In genomic region chr19:1791879-1792278, GRCh38 we compare ENCODE assay signal across 20 cellular contexts. TPM values are rescaled to one million over a fixed set of nuclear protein-coding genes. Genes with fewer than 3 reads are reported as not detected.
DNase-seq lines count a peak whose midpoint lies in the region; ATAC-seq, FAIRE-seq and TF ChIP-seq lines count a peak whose summit lies in the region.
"Had no signal": no experiment of that assay in that cellular context is flagged by ENCODE, and none has a peak within 500 bp of the region (broad histone marks: within the 10 kb centered on the region; RNA-seq: fewer than 3 reads in every experiment).

No MANE protein-coding gene starts in this region.

- H3K36me3 ChIP-seq in BLaER1 (no peaks in the 10 kb centered on the region), MM.1S (replicated peaks; ENCODE audit: insufficient read depth, low read length) (no peaks in the 10 kb centered on the region), kidney (ENCODE audit: control insufficient read depth in 1 of 2, insufficient read depth in 2 of 2, low read length in 2 of 2) (no peaks in the 10 kb centered on the region), neuronal stem cell (replicated peaks in 1 of 2; ENCODE audit: control insufficient read depth in 2 of 2, insufficient read depth in 2 of 2, low read length in 2 of 2) (no peaks in the 10 kb centered on the region), upper lobe of left lung (no peaks in the 10 kb centered on the region)

- no peak overlapping the region for H2BK5ac ChIP-seq in neuronal stem cell (ENCODE audit: low read length)

- H3F3A ChIP-seq in MM.1S (ENCODE audit: insufficient read depth, low read length), result peaks cover 3% of the 10 kb centered on the region

- H3K4me2 ChIP-seq in BLaER1, result peak overlapping the region; percentile 57
- no peak overlapping the region for H3K4me2 ChIP-seq in MM.1S (ENCODE audit: low read depth, low read length)
- H3K4me2 ChIP-seq in neuronal stem cell (ENCODE audit: insufficient read depth, low read length, poor library complexity, severe bottlenecking), result no peak overlapping the region
- H3K4me2 ChIP-seq: A549 had no signal

- H2BK12ac ChIP-seq in neuronal stem cell (ENCODE audit: low read length), result no peak overlapping the region

- no peaks in the 10 kb centered on the region for H3K9me2 ChIP-seq in MM.1S (replicated peaks; ENCODE audit: insufficient read depth, low read length)

- peak overlapping the region; percentile 63 for H2AK5ac ChIP-seq in neuronal stem cell (ENCODE audit: low read depth, low read length)

- H3K27ac ChIP-seq in BLaER1, result no peak overlapping the region
- H3K27ac ChIP-seq in MM.1S (ENCODE audit: low read length), result no peak overlapping the region
- no peak overlapping the region for H3K27ac ChIP-seq in kidney (ENCODE audit: low read depth in 2 of 2, low read length in 2 of 2)
- H3K27ac ChIP-seq in neuronal stem cell (replicated peaks; ENCODE audit: low read length), result no peak overlapping the region
- no peak overlapping the region for H3K27ac ChIP-seq in upper lobe of left lung
- H3K27ac ChIP-seq: 22Rv1, A549 had no signal

- no peaks in the 10 kb centered on the region for H3K79me2 ChIP-seq in MM.1S (ENCODE audit: low read length)

- H3K23ac ChIP-seq in neuronal stem cell (ENCODE audit: low read depth, low read length, poor library complexity), result peak overlapping the region; percentile 43

- TF ChIP-seq CTCF in MM.1S (IDR thresholded peaks at IDR 0.05; ENCODE audit: low read length) (peak; percentile 11; the same call in 1 of the 2 replicates), kidney (IDR thresholded peaks at IDR 0.05; ENCODE audit: borderline replicate concordance, extremely low read depth, insufficient read depth) (no peak), upper lobe of left lung (IDR thresholded peaks at IDR 0.05) (no peak)

- no peaks in the 10 kb centered on the region for H4K20me1 ChIP-seq in BLaER1
- peaks cover 1% of the 10 kb centered on the region; the same call in 1 of the 2 replicates for H4K20me1 ChIP-seq in MM.1S (ENCODE audit: insufficient read depth, low read length)

- FAIRE-seq in kidney (lab: Jason Lieb, UNC), result no peak
- FAIRE-seq: A549, H54 had no signal

- H2BK120ac ChIP-seq in neuronal stem cell (ENCODE audit: low read depth, low read length), result no peak overlapping the region

- no peak overlapping the region for H2BK15ac ChIP-seq in neuronal stem cell (ENCODE audit: low read length)

- H3K79me1 ChIP-seq in neuronal stem cell (ENCODE audit: low read depth, low read length), result peaks cover 4% of the 10 kb centered on the region

- no peak for TF ChIP-seq EP300 in upper lobe of left lung (IDR thresholded peaks at IDR 0.05)

- H2AFZ ChIP-seq in MM.1S (ENCODE audit: low read length) (no peak overlapping the region), neuronal stem cell (ENCODE audit: low read length) (no peak overlapping the region)

- no peak overlapping the region for H3K4me3 ChIP-seq in BLaER1
- H3K4me3 ChIP-seq in MM.1S (ENCODE audit: low read length), result no peak overlapping the region
- H3K4me3 ChIP-seq in kidney (ENCODE audit: low read length in 2 of 2), result no peak overlapping the region
- no peak overlapping the region for H3K4me3 ChIP-seq in neuronal stem cell (ENCODE audit: low read length in 2 of 2)
- H3K4me3 ChIP-seq in upper lobe of left lung, result no peak overlapping the region
- H3K4me3 ChIP-seq: A549 had no signal

- no peak overlapping the region for H3K4ac ChIP-seq in neuronal stem cell (ENCODE audit: low read length)

- peaks cover 22% of the 10 kb centered on the region for H3K27me3 ChIP-seq in BLaER1
- H3K27me3 ChIP-seq in MM.1S (replicated peaks; ENCODE audit: insufficient read depth, low read length), result peaks cover 77% of the 10 kb centered on the region
- H3K27me3 ChIP-seq in neuronal stem cell (ENCODE audit: control insufficient read depth in 3 of 3, insufficient read depth in 3 of 3, low read depth in 1 of 3, low read length in 3 of 3), result peaks cover 4 to 21% (median 21%) of the 10 kb centered on the region in 3 experiments
- peaks cover 0 to 14% (median 6%) of the 10 kb centered on the region in 4 donors for H3K27me3 ChIP-seq in upper lobe of left lung

- H3K4me1 ChIP-seq in BLaER1, result peaks cover 43% of the 10 kb centered on the region
- peaks cover 14% of the 10 kb centered on the region for H3K4me1 ChIP-seq in MM.1S (ENCODE audit: low read length)
- H3K4me1 ChIP-seq in kidney (ENCODE audit: control insufficient read depth in 1 of 2, insufficient read depth in 1 of 2, low read depth in 1 of 2, low read length in 2 of 2), result no peaks in the 10 kb centered on the region
- peaks cover 0 to 6% of the 10 kb centered on the region in 2 donors for H3K4me1 ChIP-seq in neuronal stem cell (ENCODE audit: control insufficient read depth in 2 of 2, insufficient read depth in 1 of 2, low read depth in 1 of 2, low read length in 2 of 2)
- H3K4me1 ChIP-seq in upper lobe of left lung, result peaks cover 5 to 23% (median 15%) of the 10 kb centered on the region in 4 donors
- H3K4me1 ChIP-seq: A549 had no signal

- no peak overlapping the region for H3K14ac ChIP-seq in neuronal stem cell (ENCODE audit: low read length)

- WGBS in neuronal stem cell (ENCODE audit: extremely low coverage in 2 of 2, insufficient read length in 2 of 2, insufficient replicate concordance in 1 of 2), 2 donors, result no CpG with 5 or more reads among the region's 14 CpGs
- WGBS in upper lobe of left lung, 2 donors, result 67 to 79% methylated on average over 4 to 14 of the region's 14 CpGs

- H3K9ac ChIP-seq in BLaER1, result no peak overlapping the region
- no peak overlapping the region for H3K9ac ChIP-seq in MM.1S (ENCODE audit: low read length)
- no peak overlapping the region for H3K9ac ChIP-seq in kidney (ENCODE audit: low read length in 2 of 2)
- no peak overlapping the region for H3K9ac ChIP-seq in neuronal stem cell (ENCODE audit: low read depth, low read length, poor library complexity)

- ATAC-seq in HG03039 (IDR thresholded peaks at IDR 0.05; ENCODE audit: unreplicated experiment) (no peak), upper lobe of left lung (ENCODE audit: low FRiP score in 2 of 2) (no peak), GM18520 (IDR thresholded peaks at IDR 0.05; ENCODE audit: unreplicated experiment) (no peak)
- ATAC-seq: A549 had no signal

- no peak for TF ChIP-seq POLR2A in upper lobe of left lung (IDR thresholded peaks at IDR 0.05)

- H3K9me3 ChIP-seq in BLaER1 (no peaks in the 10 kb centered on the region), MM.1S (replicated peaks; ENCODE audit: insufficient read depth, low read length) (no peaks in the 10 kb centered on the region), kidney (ENCODE audit: control insufficient read depth in 1 of 2, low read length in 2 of 2) (no peaks in the 10 kb centered on the region), neuronal stem cell (replicated peaks in 1 of 2; ENCODE audit: control insufficient read depth in 2 of 2, insufficient read depth in 1 of 2, low read depth in 1 of 2, low read length in 2 of 2) (peaks cover 0 to 3% of the 10 kb centered on the region in 2 donors), upper lobe of left lung (no peaks in the 10 kb centered on the region)
- H3K9me3 ChIP-seq: A549 had no signal

- H4K91ac ChIP-seq in neuronal stem cell (ENCODE audit: low read depth, low read length, poor library complexity), result no peak overlapping the region

- intact Hi-C loops in kidney (cut with DNase I), result no loop called here

- no peak overlapping the region for H4K8ac ChIP-seq in neuronal stem cell (ENCODE audit: low read depth, low read length)

- no peak for DNase-seq in MM.1S
- DNase-seq in kidney, result peak; percentile 46
- no peak for DNase-seq in neuronal stem cell (ENCODE audit: low spot score)
- DNase-seq in upper lobe of left lung, result no peak
- DNase-seq: DMS153, DMS79, GDM1, HCEC 1CT, HFFc6, KG1 had no signal

- no peak overlapping the region for H3K18ac ChIP-seq in neuronal stem cell (ENCODE audit: low read length)

RNA-seq across cellular contexts. Expression of gene ATP8B3, which starts 20.2 kb away (rescaled TPM):
- total RNA-seq in kidney, result 3.6 TPM
- 0.24 TPM for polyA plus RNA-seq in kidney (ENCODE audit: insufficient read depth, low read depth, low replicate concordance)
- polyA plus RNA-seq in neuronal stem cell (2013, experiment 1 of 2), result 0.79 TPM
- 0.80 TPM for polyA plus RNA-seq in neuronal stem cell (2013, experiment 2 of 2)
- total RNA-seq in upper lobe of left lung, result 1 to 10 TPM in 3 of 6 donors, under 1 TPM in 3; under 0.01 to 6.2 (median 1.1) TPM

RNA-seq across cellular contexts. Expression of gene ONECUT3, which starts 38.6 kb away (rescaled TPM):
- total RNA-seq in kidney, result not detected
- polyA plus RNA-seq in kidney (ENCODE audit: insufficient read depth, low read depth, low replicate concordance), result not detected
- polyA plus RNA-seq in neuronal stem cell (2013, experiment 1 of 2), result 0.03 TPM
- polyA plus RNA-seq in neuronal stem cell (2013, experiment 2 of 2), result 0.01 TPM
- not detected for total RNA-seq in upper lobe of left lung
- total RNA-seq: CD4-positive, alpha-beta memory T cell; Daoy; HFFc6 had no signal
- polyA plus RNA-seq: BJ; CD14-positive monocyte; CD4-positive, alpha-beta memory T cell had no signal

RNA-seq across cellular contexts. Expression of gene REXO1, which starts 56.4 kb away (rescaled TPM):
- 36.8 TPM for total RNA-seq in kidney
- polyA plus RNA-seq in kidney (ENCODE audit: insufficient read depth, low read depth, low replicate concordance), result 12.1 TPM
- 15.0 TPM for polyA plus RNA-seq in neuronal stem cell (2013, experiment 1 of 2)
- polyA plus RNA-seq in neuronal stem cell (2013, experiment 2 of 2), result 16.5 TPM
- total RNA-seq in upper lobe of left lung, result 100 to 1,000 TPM in 1 of 6 donors, 10 to 100 TPM in 5; 17.0 to 106 (median 38.8) TPM
